Comparison of ENCODE assay signal across 15 cellular contexts in genomic region chr14:70130498-70130897, GRCh38.
"Had no signal": no experiment of that assay in that cellular context is flagged by ENCODE, and none has a peak within 500 bp of the region (broad histone marks: within the 10 kb centered on the region; RNA-seq: fewer than 3 reads in every experiment).

No MANE protein-coding gene starts in this region.

- H3K27ac Mint-ChIP-seq: activated T-helper 1 cell treated with anti-CD3 and anti-CD28 coated beads, Interleukin-12 subunit alpha, Interleukin-12 subunit beta, Interleukin-2, Interleukin-4 antibody, amounts not matched to agents 30 ng/mL and 10 ng/mL and 1 ng/mL, durations not matched to agents 14 hours and 24 hours and 36 hours; nephron had no signal

- DNase-seq: activated naive CD4-positive, alpha-beta T cell treated with Interleukin-2 at 50 U/mL for 16 hours; anterior cingulate cortex; brain microvascular endothelial cell; effector CD8-positive, alpha-beta T cell; foreskin fibroblast; hippocampal formation; kidney glomerular epithelial cell; mesendoderm; small intestine; stimulated activated CD4-positive, alpha-beta T cell treated with anti-CD3 and anti-CD28 coated beads, Interleukin-4, amount 100 ng/mL, for 24 hours; stimulated activated naive CD4-positive, alpha-beta T cell treated with Interleukin-2 at 50 U/mL for 16 hours; transverse colon had no signal

- H3K9me3 Mint-ChIP-seq: activated T-helper 1 cell treated with anti-CD3 and anti-CD28 coated beads, Interleukin-12 subunit alpha, Interleukin-12 subunit beta, Interleukin-2, Interleukin-4 antibody, amounts not matched to agents 30 ng/mL and 10 ng/mL and 1 ng/mL, durations not matched to agents 14 hours and 24 hours and 36 hours; nephron had no signal

- H3K4me3 Mint-ChIP-seq: activated T-helper 1 cell treated with anti-CD3 and anti-CD28 coated beads, Interleukin-12 subunit alpha, Interleukin-12 subunit beta, Interleukin-2, Interleukin-4 antibody, amounts not matched to agents 30 ng/mL and 10 ng/mL and 1 ng/mL, durations not matched to agents 14 hours and 24 hours and 36 hours; nephron had no signal

- ATAC-seq: activated CD4-positive, CD25-positive, alpha-beta regulatory T cell treated with anti-CD3 and anti-CD28 coated beads, Interleukin-2, amount 50 U/mL, for 24 hours had no signal
